ENCODE assay signal across 13 cellular contexts in genomic region chr6:105593805-105594231, GRCh38.
DNase-seq lines count a peak whose midpoint lies in the region; ATAC-seq and TF ChIP-seq lines count a peak whose summit lies in the region.
"Had no signal": no experiment of that assay in that cellular context is flagged by ENCODE, and none has a peak within 500 bp of the region (broad histone marks: within the 10 kb centered on the region; RNA-seq: fewer than 3 reads in every experiment).

No MANE protein-coding gene starts in this region.

- H3K27ac ChIP-seq in HUES48 (ENCODE audit: low read depth, low read length) (peak overlapping the region; percentile 86), mesodermal cell (ENCODE audit: low read depth, low read length, severe bottlenecking) (peak overlapping the region; percentile 82)

- H3K4me1 ChIP-seq in HUES48 (ENCODE audit: control insufficient read depth, insufficient read depth, low read length): peaks cover 22% of the 10 kb centered on the region
- H3K4me1 ChIP-seq in mesodermal cell (ENCODE audit: control insufficient read depth, insufficient read depth, low read length, poor library complexity, severe bottlenecking): peaks cover 58% of the 10 kb centered on the region

- H3K9ac ChIP-seq in HUES48 (ENCODE audit: low read depth, low read length): no peak overlapping the region

- no peak for ATAC-seq in esophagus mucosa

- H3K9me3 ChIP-seq in HUES48 (ENCODE audit: control insufficient read depth, insufficient read depth, low read length) (no peaks in the 10 kb centered on the region), mesodermal cell (ENCODE audit: control insufficient read depth, low read length) (peaks cover 6% of the 10 kb centered on the region)
- H3K9me3 ChIP-seq: HAP-1 had no signal

- peak; percentile 66 for DNase-seq in A172 (ENCODE audit: low spot score)
- peak; percentile 86 for DNase-seq in MCF 10A (ENCODE audit: unreplicated experiment)
- no peak for DNase-seq in NOMO-1 treated with dmso at 0.1 percent for 144 hours (lab: John Stamatoyannopoulos, UW; ENCODE audit: unreplicated experiment)
- DNase-seq in endothelial cell (ENCODE audit: low spot score): no peak
- DNase-seq in NCI-H2107 treated with DMSO at 0.1 percent for 48 hours (lab: John Stamatoyannopoulos, UW; ENCODE audit: unreplicated experiment): no peak
- DNase-seq: activated B cell treated with CpG ODN at 0.5 μM for 24 hours, hippocampal formation, NCI-H526, nucleus accumbens had no signal

- H3K27me3 ChIP-seq in HUES48 (ENCODE audit: control insufficient read depth, insufficient read depth, low read length): no peaks in the 10 kb centered on the region

- H3K36me3 ChIP-seq in HUES48 (ENCODE audit: control insufficient read depth, insufficient read depth, low read length) (no peaks in the 10 kb centered on the region), mesodermal cell (ENCODE audit: control insufficient read depth, insufficient read depth, low read length) (no peaks in the 10 kb centered on the region)
- H3K36me3 ChIP-seq: HAP-1 had no signal

- H3K4me3 ChIP-seq in HUES48 (ENCODE audit: low read depth, low read length) (no peak overlapping the region), mesodermal cell (ENCODE audit: extremely low read depth, insufficient read depth, low read length, poor library complexity, severe bottlenecking) (no peak overlapping the region)
- H3K4me3 ChIP-seq: HAP-1 had no signal

- intact Hi-C loops in MCF 10A (cut with micrococcal nuclease): no loop called here

- no peak for TF ChIP-seq CTCF in MCF 10A (IDR thresholded peaks at IDR 0.05; ENCODE audit: unreplicated experiment)
- no peak for TF ChIP-seq CTCF in endothelial cell (IDR thresholded peaks at IDR 0.05; ENCODE audit: unreplicated experiment)

- peaks cover 66% of the 10 kb centered on the region for H3K4me1 Mint-ChIP-seq in MCF 10A (ENCODE audit: insufficient read depth, unreplicated experiment)
- H3K4me1 Mint-ChIP-seq in endothelial cell (ENCODE audit: unreplicated experiment): peaks cover 21% of the 10 kb centered on the region

- H3K4me3 Mint-ChIP-seq in MCF 10A (ENCODE audit: unreplicated experiment) (peak overlapping the region; percentile 5), endothelial cell (ENCODE audit: unreplicated experiment) (no peak overlapping the region)
- H3K4me3 Mint-ChIP-seq: activated B cell treated with CpG ODN at 0.5 μM for 24 hours had no signal

- H3K9me3 Mint-ChIP-seq in MCF 10A (ENCODE audit: unreplicated experiment) (no peaks in the 10 kb centered on the region), endothelial cell (ENCODE audit: unreplicated experiment) (no peaks in the 10 kb centered on the region)

- H3K27me3 Mint-ChIP-seq in MCF 10A (ENCODE audit: insufficient read depth, unreplicated experiment) (no peaks in the 10 kb centered on the region), endothelial cell (ENCODE audit: unreplicated experiment) (peaks cover 3% of the 10 kb centered on the region)
- H3K27me3 Mint-ChIP-seq: activated B cell treated with CpG ODN at 0.5 μM for 24 hours had no signal

- H3K27ac Mint-ChIP-seq in MCF 10A (ENCODE audit: low read depth, unreplicated experiment) (peak overlapping the region; percentile 68), endothelial cell (ENCODE audit: unreplicated experiment) (no peak overlapping the region)
- H3K27ac Mint-ChIP-seq: activated B cell treated with CpG ODN at 0.5 μM for 24 hours had no signal

- CTCF ChIA-PET in MCF 10A (lab: Yijun Ruan, JAX): interaction anchor here (1.5 kb wide), 1 partner anchor 630 kb away, joined by 4 read pairs; no protein-coding TSS in a partner anchor

- POLR2A ChIA-PET in MCF 10A (lab: Yijun Ruan, JAX): interaction anchor here (0.6 to 2.0 kb wide), 11 partner anchors 8 to 494 kb away, joined by 3 to 9 read pairs (median 3); no protein-coding TSS in a partner anchor

- 82 to 97% methylated on average over 3 of the region's 3 CpGs for WGBS in mesodermal cell (ENCODE audit: insufficient coverage in 2 of 2), 2 experiments

- BruUV-seq in MCF 10A (replicated peaks; lab: Mats Ljungman, UMichigan): no TSS peak

- H3K36me3 Mint-ChIP-seq in MCF 10A (ENCODE audit: insufficient read depth, unreplicated experiment) (no peaks in the 10 kb centered on the region), endothelial cell (ENCODE audit: low read depth, unreplicated experiment) (no peaks in the 10 kb centered on the region)

Comparison
In these comparisons a context has a peak if more than half of its experiments do, and no peak if none do; other contexts are left out.
1. DNase-seq: peak in A172 (single experiment) and MCF 10A (single experiment); none in NOMO-1 treated with dmso at 0.1 percent for 144 hours (single experiment), endothelial cell (single experiment) and NCI-H2107 treated with DMSO at 0.1 percent for 48 hours (single experiment).